ENCODE assay signal across 13 cellular contexts in the genomic region with DNA sequence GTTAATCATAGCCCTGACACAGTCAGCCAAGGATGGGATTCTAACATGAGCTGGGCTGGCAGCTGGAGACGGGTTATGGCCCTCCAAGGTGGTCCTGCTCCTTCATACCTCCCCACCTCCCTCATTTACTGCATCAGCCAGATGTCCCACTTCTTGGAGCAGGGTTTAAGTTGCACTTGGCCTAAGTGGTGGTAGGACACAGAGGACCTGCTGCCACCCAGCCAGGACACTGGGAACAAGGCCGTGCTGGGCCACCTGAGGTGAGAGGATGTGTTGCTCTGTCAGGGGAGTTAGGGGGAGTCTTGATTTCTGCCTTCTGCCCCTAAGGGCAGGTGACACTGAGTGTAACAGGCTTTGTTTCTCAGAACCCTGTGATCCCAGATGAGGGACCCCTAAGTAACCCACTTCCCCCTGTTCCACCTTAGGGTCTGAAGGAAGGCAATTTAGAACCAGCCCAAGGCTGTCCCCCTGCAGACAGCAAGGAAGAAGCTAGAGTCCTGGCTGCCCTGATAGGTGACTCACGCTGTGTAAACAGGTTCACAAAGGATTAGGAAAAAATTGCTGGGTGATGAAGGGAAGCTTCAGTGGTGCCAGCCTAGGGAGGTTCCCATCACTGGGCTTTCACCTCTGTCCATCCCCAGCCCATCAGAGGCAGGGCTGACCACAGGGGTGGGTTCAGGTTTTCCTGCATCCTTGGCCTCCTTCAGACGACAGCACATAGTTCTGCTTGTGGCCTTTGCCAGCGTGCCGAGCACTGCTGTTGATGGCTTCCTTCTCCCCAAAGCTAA.
DNase-seq lines count a peak whose midpoint lies in the region; ATAC-seq and TF ChIP-seq lines count a peak whose summit lies in the region.
"Had no signal": no experiment of that assay in that cellular context is flagged by ENCODE, and none has a peak within 500 bp of the region (broad histone marks: within the 10 kb centered on the region; RNA-seq: fewer than 3 reads in every experiment).

No MANE protein-coding gene starts in this region.

- no peak overlapping the region for H2AFZ ChIP-seq in hepatocyte

- no peak overlapping the region for H3K4me3 Mint-ChIP-seq in MCF 10A (ENCODE audit: unreplicated experiment)
- H3K4me3 Mint-ChIP-seq: activated CD4-positive, alpha-beta T cell treated with anti-CD3 and anti-CD28 coated beads, Interleukin-2, amount 10 ng/mL, durations not matched to agents 7 days and 5 days; stimulated activated naive CD8-positive, alpha-beta T cell treated with anti-CD3 and anti-CD28 coated beads, Interleukin-15, Interleukin-2, amounts not matched to agents 100 ng/mL and 50 ng/mL, for 24 hours had no signal

- peak overlapping the region; percentile 35 for H3K27ac Mint-ChIP-seq in MCF 10A (ENCODE audit: low read depth, unreplicated experiment)
- H3K27ac Mint-ChIP-seq: activated CD4-positive, alpha-beta T cell treated with anti-CD3 and anti-CD28 coated beads, Interleukin-2, amount 10 ng/mL, durations not matched to agents 7 days and 5 days; stimulated activated naive CD8-positive, alpha-beta T cell treated with anti-CD3 and anti-CD28 coated beads, Interleukin-15, Interleukin-2, amounts not matched to agents 100 ng/mL and 50 ng/mL, for 24 hours had no signal

- POLR2A ChIA-PET in MCF 10A (lab: Yijun Ruan, JAX) = interaction anchor here (0.6 to 0.9 kb wide), 2 partner anchors 49 to 115 kb away, joined by 3 read pairs; no protein-coding TSS in a partner anchor

- H3K27me3 ChIP-seq in breast epithelium (no peaks in the 10 kb centered on the region), RWPE2 (ENCODE audit: insufficient read depth, poor library complexity, severe bottlenecking) (no peaks in the 10 kb centered on the region), hepatocyte (no peaks in the 10 kb centered on the region), transverse colon (no peaks in the 10 kb centered on the region), SJCRH30 (no peaks in the 10 kb centered on the region)

- no peaks in the 10 kb centered on the region for H3K79me2 ChIP-seq in hepatocyte

- no peak for TF ChIP-seq CTCF in MCF 10A (IDR thresholded peaks at IDR 0.05; ENCODE audit: unreplicated experiment)
- no peak for TF ChIP-seq CTCF in breast epithelium (IDR thresholded peaks at IDR 0.05)
- TF ChIP-seq CTCF in RWPE2 (IDR thresholded peaks at IDR 0.05; ENCODE audit: poor library complexity, severe bottlenecking) = no peak
- no peak for TF ChIP-seq CTCF in hepatocyte (IDR thresholded peaks at IDR 0.05; ENCODE audit: poor library complexity)
- TF ChIP-seq CTCF in transverse colon (IDR thresholded peaks at IDR 0.05) = no peak

- BruUV-seq in MCF 10A (replicated peaks; lab: Mats Ljungman, UMichigan) = no TSS peak

- no peaks in the 10 kb centered on the region for H3K9me3 Mint-ChIP-seq in MCF 10A (ENCODE audit: unreplicated experiment)
- H3K9me3 Mint-ChIP-seq: activated CD4-positive, alpha-beta T cell treated with anti-CD3 and anti-CD28 coated beads, Interleukin-2, amount 10 ng/mL, durations not matched to agents 7 days and 5 days; stimulated activated naive CD8-positive, alpha-beta T cell treated with anti-CD3 and anti-CD28 coated beads, Interleukin-15, Interleukin-2, amounts not matched to agents 100 ng/mL and 50 ng/mL, for 24 hours had no signal

- H3K4me1 ChIP-seq in breast epithelium = peaks cover 15 to 27% of the 10 kb centered on the region in 2 donors
- H3K4me1 ChIP-seq in RWPE2 (ENCODE audit: insufficient read depth, poor library complexity, severe bottlenecking) = peaks cover 29% of the 10 kb centered on the region
- peaks cover 24% of the 10 kb centered on the region for H3K4me1 ChIP-seq in hepatocyte (ENCODE audit: insufficient read depth)
- peaks cover 38 to 69% (median 56%) of the 10 kb centered on the region in 4 donors for H3K4me1 ChIP-seq in transverse colon
- peaks cover 28% of the 10 kb centered on the region for H3K4me1 ChIP-seq in SJCRH30

- peaks cover 48% of the 10 kb centered on the region for H3K4me1 Mint-ChIP-seq in MCF 10A (ENCODE audit: insufficient read depth, unreplicated experiment)
- H3K4me1 Mint-ChIP-seq: activated CD4-positive, alpha-beta T cell treated with anti-CD3 and anti-CD28 coated beads, Interleukin-2, amount 10 ng/mL, durations not matched to agents 7 days and 5 days had no signal

- H3K9me3 ChIP-seq in breast epithelium = no peaks in the 10 kb centered on the region
- H3K9me3 ChIP-seq in RWPE2 (ENCODE audit: severe bottlenecking) = no peaks in the 10 kb centered on the region
- H3K9me3 ChIP-seq in hepatocyte (ENCODE audit: low read depth) = no peaks in the 10 kb centered on the region
- no peaks in the 10 kb centered on the region for H3K9me3 ChIP-seq in transverse colon
- no peaks in the 10 kb centered on the region for H3K9me3 ChIP-seq in SJCRH30 (replicated peaks)

- intact Hi-C loops in MCF 10A (cut with micrococcal nuclease) = no loop called here
- intact Hi-C loops in breast epithelium (cut with DNase I; ENCODE audit: low total_unique reads) = no loop called here
- intact Hi-C loops in transverse colon (cut with DNase I; ENCODE audit: low total_unique reads) = no loop called here

- in situ Hi-C loops in transverse colon (cut with MboI; ENCODE audit: low pct_ligation_motif_present in 1 of 4, low pct_unique_long_range_greater_than_20kb in 1 of 4, low sequenced_read_pairs in 3 of 4) = no loop called here

- H3K9me2 ChIP-seq in hepatocyte (replicated peaks; ENCODE audit: insufficient read depth) = no peaks in the 10 kb centered on the region

- no peaks in the 10 kb centered on the region for H3K36me3 ChIP-seq in breast epithelium
- peaks cover 35% of the 10 kb centered on the region for H3K36me3 ChIP-seq in RWPE2 (ENCODE audit: low read depth)
- H3K36me3 ChIP-seq in hepatocyte (replicated peaks; ENCODE audit: insufficient read depth, low read depth) = no peaks in the 10 kb centered on the region
- H3K36me3 ChIP-seq in transverse colon = peaks cover 0 to 5% (median 0%) of the 10 kb centered on the region in 4 donors
- H3K36me3 ChIP-seq in SJCRH30 = no peaks in the 10 kb centered on the region

- H4K20me1 ChIP-seq in hepatocyte (ENCODE audit: insufficient read depth, poor library complexity, severe bottlenecking) = no peaks in the 10 kb centered on the region

- CTCF ChIA-PET in MCF 10A (lab: Yijun Ruan, JAX) = interaction anchor here (0.6 to 1.9 kb wide), 2 partner anchors 278 to 293 kb away, joined by 3 to 6 read pairs; no protein-coding TSS in a partner anchor

- DNase-seq in MCF 10A (ENCODE audit: unreplicated experiment) (peak; percentile 80), breast epithelium (ENCODE audit: low spot score in 2 of 2) (no peak), RWPE2 (ENCODE audit: low spot score) (no peak), hepatocyte (ENCODE audit: low spot score) (peak; percentile 52), transverse colon (no peak), T1000 (lab: John Stamatoyannopoulos, UW) (no peak), NCI-H1694 (lab: John Stamatoyannopoulos, UW) (no peak), SJCRH30 (no peak)
- DNase-seq: activated CD4-positive, alpha-beta T cell treated with anti-CD3 and anti-CD28 coated beads, Interleukin-2, amount 10 ng/mL, durations not matched to agents 7 days and 5 days; activated gamma-delta T cell; NCI-H774; SW 1271 had no signal

- H3K4me2 ChIP-seq in hepatocyte = no peak overlapping the region

- H3K27ac ChIP-seq in breast epithelium (peak overlapping the region in 1 of 2 donors; percentile 17), RWPE2 (ENCODE audit: poor library complexity, severe bottlenecking) (peak overlapping the region; percentile 37), hepatocyte (no peak overlapping the region), transverse colon (peak overlapping the region; percentile 87 to 95 (median 90)), SJCRH30 (no peak overlapping the region)

- TF ChIP-seq POLR2A in breast epithelium (IDR thresholded peaks at IDR 0.05) = no peak
- TF ChIP-seq POLR2A in transverse colon (IDR thresholded peaks at IDR 0.05) = no peak

- TF ChIP-seq EP300 in transverse colon (IDR thresholded peaks at IDR 0.05; ENCODE audit: low read depth) = no peak

- WGBS in hepatocyte (ENCODE audit: low lambda C conversion rate, missing lambda C conversion rate) = 90% methylated on average over 6 of the region's 6 CpGs
- 94% methylated on average over 6 of the region's 6 CpGs; no CpG with 5 or more reads in 1 of the 2 donors for WGBS in transverse colon (ENCODE audit: low coverage in 1 of 2), 2 donors

- H3K4me3 ChIP-seq in breast epithelium (no peak overlapping the region), RWPE2 (ENCODE audit: severe bottlenecking) (no peak overlapping the region), hepatocyte (no peak overlapping the region), transverse colon (no peak overlapping the region), SJCRH30 (no peak overlapping the region)

- ATAC-seq in RWPE2 (ENCODE audit: low read depth) = peak; percentile 69

- H3K27me3 Mint-ChIP-seq in MCF 10A (ENCODE audit: insufficient read depth, unreplicated experiment) = no peaks in the 10 kb centered on the region
- H3K27me3 Mint-ChIP-seq: activated CD4-positive, alpha-beta T cell treated with anti-CD3 and anti-CD28 coated beads, Interleukin-2, amount 10 ng/mL, durations not matched to agents 7 days and 5 days; stimulated activated naive CD8-positive, alpha-beta T cell treated with anti-CD3 and anti-CD28 coated beads, Interleukin-15, Interleukin-2, amounts not matched to agents 100 ng/mL and 50 ng/mL, for 24 hours had no signal

- H3K36me3 Mint-ChIP-seq in MCF 10A (ENCODE audit: insufficient read depth, unreplicated experiment) = peaks cover 43% of the 10 kb centered on the region

Comparison
In these comparisons a context has a peak if more than half of its experiments do, and no peak if none do; other contexts are left out.
1. DNase-seq: peak in MCF 10A (single experiment) and hepatocyte (single experiment); none in breast epithelium (0 of 2), RWPE2 (single experiment), transverse colon (single experiment), T1000 (single experiment), NCI-H1694 (single experiment) and SJCRH30 (0 of 2).
2. H3K27ac ChIP-seq: peak in RWPE2 (single experiment) and transverse colon (4 of 4); none in hepatocyte (single experiment) and SJCRH30 (single experiment).